In genomic region chr19:53869805-53870484, GRCh38 we compare ENCODE assay signal across 5 cellular contexts. TPM values are rescaled to one million over a fixed set of nuclear protein-coding genes. Genes with fewer than 3 reads are reported as not detected.
DNase-seq lines count a peak whose midpoint lies in the region; ATAC-seq and TF ChIP-seq lines count a peak whose summit lies in the region.
"Not testable (repeated sequence)": the region's sequence is repeated elsewhere in the genome, so short reads cannot be mapped to it uniquely, and the experiment has no call there.

No MANE protein-coding gene starts in this region.

- peak overlapping the region; percentile 64 to 70 for H3K9ac ChIP-seq in duodenal mucosa (ENCODE audit: low read depth in 1 of 2, low read length in 2 of 2)

- H3K4me1 ChIP-seq in duodenal mucosa (ENCODE audit: control insufficient read depth in 1 of 2, insufficient read depth in 2 of 2, low read length in 2 of 2), result peaks cover 19 to 44% of the 10 kb centered on the region in 2 donors

- H3K27me3 ChIP-seq in HL-60 (ENCODE audit: insufficient read depth, poor library complexity, severe bottlenecking); duodenal mucosa (ENCODE audit: control insufficient read depth in 1 of 2, insufficient read depth in 2 of 2, low read length in 2 of 2); kidney epithelial cell (ENCODE audit: control insufficient read depth, insufficient read depth, low read length): not testable (repeated sequence)

- H3K27ac Mint-ChIP-seq in activated CD8-positive, alpha-beta memory T cell treated with anti-CD3 and anti-CD28 coated beads, Interleukin-2, amount 10 ng/mL, durations not matched to agents 7 days and 5 days, result peak overlapping the region; percentile 84
- peak overlapping the region; percentile 96 for H3K27ac Mint-ChIP-seq in progenitor cell of endocrine pancreas

- not testable (repeated sequence) for DNase-seq in HL-60 (ENCODE audit: low read depth in 1 of 2, low spot score in 1 of 2); activated CD8-positive, alpha-beta memory T cell treated with anti-CD3 and anti-CD28 coated beads, Interleukin-2, amount 10 ng/mL, durations not matched to agents 7 days and 5 days; kidney epithelial cell (ENCODE audit: low read depth); progenitor cell of endocrine pancreas (ENCODE audit: low spot score, unreplicated experiment)

- H3K4me3 ChIP-seq in HL-60 (replicated peaks; ENCODE audit: insufficient read depth, low read length) (peak overlapping the region; percentile 52), duodenal mucosa (ENCODE audit: low read depth in 1 of 2, low read length in 2 of 2) (peak overlapping the region; percentile 68 to 84), kidney epithelial cell (ENCODE audit: low read depth, low read length) (peak overlapping the region; percentile 77)

- H3K27me3 Mint-ChIP-seq in activated CD8-positive, alpha-beta memory T cell treated with anti-CD3 and anti-CD28 coated beads, Interleukin-2, amount 10 ng/mL, durations not matched to agents 7 days and 5 days; progenitor cell of endocrine pancreas: not testable (repeated sequence)

- H3K4me1 Mint-ChIP-seq in activated CD8-positive, alpha-beta memory T cell treated with anti-CD3 and anti-CD28 coated beads, Interleukin-2, amount 10 ng/mL, durations not matched to agents 7 days and 5 days, result peaks cover 59% of the 10 kb centered on the region
- H3K4me1 Mint-ChIP-seq in progenitor cell of endocrine pancreas (ENCODE audit: low read depth), result peaks cover 41% of the 10 kb centered on the region

- not testable (repeated sequence) for TF ChIP-seq CTCF in HL-60 (IDR thresholded peaks at IDR 0.05; ENCODE audit: insufficient read depth, low read length); kidney epithelial cell (IDR thresholded peaks at IDR 0.05; ENCODE audit: insufficient read depth, low read length, poor library complexity, severe bottlenecking); progenitor cell of endocrine pancreas (IDR thresholded peaks at IDR 0.05; ENCODE audit: unreplicated experiment)

- H3K4me3 Mint-ChIP-seq in activated CD8-positive, alpha-beta memory T cell treated with anti-CD3 and anti-CD28 coated beads, Interleukin-2, amount 10 ng/mL, durations not matched to agents 7 days and 5 days, result peak overlapping the region; percentile 97
- peak overlapping the region; percentile 83 for H3K4me3 Mint-ChIP-seq in progenitor cell of endocrine pancreas (ENCODE audit: low read depth)

- not testable (repeated sequence) for H3K9me3 Mint-ChIP-seq in activated CD8-positive, alpha-beta memory T cell treated with anti-CD3 and anti-CD28 coated beads, Interleukin-2, amount 10 ng/mL, durations not matched to agents 7 days and 5 days (ENCODE audit: low read depth); progenitor cell of endocrine pancreas (ENCODE audit: low read depth)

- peaks cover 26% of the 10 kb centered on the region for H3K36me3 Mint-ChIP-seq in activated CD8-positive, alpha-beta memory T cell treated with anti-CD3 and anti-CD28 coated beads, Interleukin-2, amount 10 ng/mL, durations not matched to agents 7 days and 5 days
- peaks cover 17% of the 10 kb centered on the region for H3K36me3 Mint-ChIP-seq in progenitor cell of endocrine pancreas (ENCODE audit: insufficient read depth)

- CTCF ChIA-PET in activated CD8-positive, alpha-beta memory T cell treated with anti-CD3 and anti-CD28 coated beads, Interleukin-2, amount 10 ng/mL, durations not matched to agents 7 days and 5 days (lab: Charles Lee), result interaction anchor here (0.9 to 1.6 kb wide), 3 partner anchors 15 to 27 kb away, joined by 4 to 11 read pairs (median 5); no protein-coding TSS in a partner anchor

- H3K36me3 ChIP-seq in duodenal mucosa (ENCODE audit: control insufficient read depth in 1 of 2, insufficient read depth in 2 of 2, low read length in 2 of 2), result peaks cover 15% of the 10 kb centered on the region in 2 donors
- H3K36me3 ChIP-seq in kidney epithelial cell (ENCODE audit: control insufficient read depth, insufficient read depth, low read length), result not testable (repeated sequence)

- H3K9me3 ChIP-seq in duodenal mucosa (ENCODE audit: control insufficient read depth in 1 of 2, low read length in 2 of 2), result not testable (repeated sequence)

- peak overlapping the region; percentile 95 for H3K27ac ChIP-seq in HL-60 (replicated peaks)
- H3K27ac ChIP-seq in duodenal mucosa (ENCODE audit: low read depth, low read length), result peak overlapping the region; percentile 52

- ATAC-seq in activated CD8-positive, alpha-beta memory T cell treated with anti-CD3 and anti-CD28 coated beads, Interleukin-2, amount 10 ng/mL, durations not matched to agents 7 days and 5 days, result not testable (repeated sequence)

RNA-seq across cellular contexts. Expression of gene MYADM, which starts 2.3 kb away (rescaled TPM):
- total RNA-seq in activated CD8-positive, alpha-beta memory T cell treated with anti-CD3 and anti-CD28 coated beads, Interleukin-2, amount 10 ng/mL, durations not matched to agents 7 days and 5 days, result 10 to 100 TPM; 52.2 to 69.4 TPM
- total RNA-seq in kidney epithelial cell (54.0 and 70.0 TPM in 2 replicates), progenitor cell of endocrine pancreas (80.2 and 80.4 TPM in 2 replicates)

RNA-seq across cellular contexts. Expression of gene PRKCG, which starts 12.1 kb away (rescaled TPM):
- not detected for total RNA-seq in activated CD8-positive, alpha-beta memory T cell treated with anti-CD3 and anti-CD28 coated beads, Interleukin-2, amount 10 ng/mL, durations not matched to agents 7 days and 5 days
- total RNA-seq in kidney epithelial cell (0.13 TPM in 1 of 2 replicates, not detected in the other), progenitor cell of endocrine pancreas (6.5 and 8.4 TPM in 2 replicates)

RNA-seq across cellular contexts. Expression of gene CACNG7, which starts 39.1 kb away (rescaled TPM):
- total RNA-seq in activated CD8-positive, alpha-beta memory T cell treated with anti-CD3 and anti-CD28 coated beads, Interleukin-2, amount 10 ng/mL, durations not matched to agents 7 days and 5 days, result not detected
- total RNA-seq in kidney epithelial cell (not detected in 2 replicates), progenitor cell of endocrine pancreas (0.18 TPM in 1 of 2 replicates, not detected in the other)

RNA-seq across cellular contexts. Expression of gene NLRP12, which starts 45.8 kb away (rescaled TPM):
- total RNA-seq in activated CD8-positive, alpha-beta memory T cell treated with anti-CD3 and anti-CD28 coated beads, Interleukin-2, amount 10 ng/mL, durations not matched to agents 7 days and 5 days, result not detected
- total RNA-seq in kidney epithelial cell (not detected in 2 replicates), progenitor cell of endocrine pancreas (not detected in 2 replicates)
